In the genomic region with DNA sequence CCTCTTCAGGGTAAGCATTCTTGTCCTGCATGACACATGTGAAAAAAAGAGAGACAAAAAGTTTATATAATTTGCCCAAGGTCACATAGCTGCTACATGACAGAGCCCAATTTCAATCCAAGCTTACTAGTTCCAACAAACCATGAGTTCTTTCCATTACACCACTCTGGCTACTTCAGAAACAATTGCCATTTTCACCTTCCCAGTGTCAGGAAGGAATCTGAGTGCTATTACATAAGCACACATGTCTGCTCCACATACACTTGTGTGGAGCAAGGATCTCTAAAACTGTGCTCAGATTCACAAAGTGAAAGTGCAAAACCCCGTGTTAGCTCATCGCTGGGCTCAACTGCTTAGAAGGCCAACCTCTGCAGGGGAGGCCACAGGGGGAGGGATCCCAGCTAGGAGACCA, we compare ENCODE assay signal across 11 cellular contexts.
DNase-seq lines count a peak whose midpoint lies in the region; ATAC-seq, FAIRE-seq and TF ChIP-seq lines count a peak whose summit lies in the region.
"Had no signal": no experiment of that assay in that cellular context is flagged by ENCODE, and none has a peak within 500 bp of the region (broad histone marks: within the 10 kb centered on the region; RNA-seq: fewer than 3 reads in every experiment).

No MANE protein-coding gene starts in this region.

- TF ChIP-seq CTCF in AG04450 (IDR thresholded peaks at IDR 0.05; ENCODE audit: low read depth, low read length) (no peak), KMS-11 (conservative IDR thresholded peaks at IDR 0.05; ENCODE audit: low read depth, low read length) (no peak), esophagus squamous epithelium (IDR thresholded peaks at IDR 0.05) (no peak), pancreas (IDR thresholded peaks at IDR 0.05) (no peak)

- peak in 3 of 4 donors; percentile 22 to 39 (median 24) for ATAC-seq in pancreas
- no peak for ATAC-seq in GM21423 (IDR thresholded peaks at IDR 0.05; ENCODE audit: unreplicated experiment)

- no peaks in the 10 kb centered on the region for H3K4me1 ChIP-seq in KMS-11 (ENCODE audit: low read depth, poor library complexity, severe bottlenecking)
- H3K4me1 ChIP-seq in esophagus squamous epithelium = peaks cover 0 to 18% (median 4%) of the 10 kb centered on the region in 3 donors
- H3K4me1 ChIP-seq in pancreas = no peaks in the 10 kb centered on the region
- H3K4me1 ChIP-seq: BLaER1 had no signal

- no peaks in the 10 kb centered on the region for H3K9me3 ChIP-seq in AG04450 (ENCODE audit: control insufficient read depth, insufficient read depth, low read length)
- no peaks in the 10 kb centered on the region for H3K9me3 ChIP-seq in esophagus squamous epithelium
- H3K9me3 ChIP-seq in pancreas = no peaks in the 10 kb centered on the region
- H3K9me3 ChIP-seq: BLaER1 had no signal

- POLR2A ChIA-PET in AG04450 (lab: Yijun Ruan, JAX) = interaction anchor here (0.6 to 1.0 kb wide), 3 partner anchors 9 to 34 kb away, joined by 3 to 5 read pairs (median 4); no protein-coding TSS in a partner anchor

- no peak overlapping the region for H3K9ac ChIP-seq in KMS-11
- H3K9ac ChIP-seq: BLaER1 had no signal

- no peak overlapping the region for H3K27ac ChIP-seq in AG04450 (ENCODE audit: low read depth, low read length)
- no peak overlapping the region for H3K27ac ChIP-seq in KMS-11
- peak overlapping the region in 3 of 4 donors; percentile 54 to 70 (median 66) for H3K27ac ChIP-seq in esophagus squamous epithelium
- H3K27ac ChIP-seq in pancreas = no peak overlapping the region
- H3K27ac ChIP-seq: BLaER1 had no signal

- peak overlapping the region; percentile 60 for H2AFZ ChIP-seq in KMS-11 (ENCODE audit: low read depth)

- peak overlapping the region; percentile 38 for H3K4me2 ChIP-seq in KMS-11
- H3K4me2 ChIP-seq: BLaER1 had no signal

- FAIRE-seq in pancreas (lab: Jason Lieb, UNC) (no peak), GM12892 (lab: Jason Lieb, UNC) (no peak)
- FAIRE-seq: H1 had no signal

- intact Hi-C loops in esophagus squamous epithelium (cut with DNase I) = no loop called here
- intact Hi-C loops in pancreas (cut with DNase I) = no loop called here

- H3K36me3 ChIP-seq in KMS-11 (ENCODE audit: insufficient read depth) (no peaks in the 10 kb centered on the region), esophagus squamous epithelium (no peaks in the 10 kb centered on the region), pancreas (no peaks in the 10 kb centered on the region)
- H3K36me3 ChIP-seq: BLaER1 had no signal

- H3K79me2 ChIP-seq in KMS-11 (ENCODE audit: insufficient read depth, low read depth) = no peaks in the 10 kb centered on the region

- H4K20me1 ChIP-seq in KMS-11 (ENCODE audit: insufficient read depth) = no peaks in the 10 kb centered on the region
- H4K20me1 ChIP-seq: BLaER1 had no signal

- TF ChIP-seq POLR2A in esophagus squamous epithelium (IDR thresholded peaks at IDR 0.05) = no peak
- no peak for TF ChIP-seq POLR2A in GM12892 (IDR thresholded peaks at IDR 0.05; ENCODE audit: low read depth, low read length)

- H3K27me3 ChIP-seq in AG04450 (ENCODE audit: control insufficient read depth, insufficient read depth, low read length) = no peaks in the 10 kb centered on the region
- H3K27me3 ChIP-seq in KMS-11 (ENCODE audit: insufficient read depth, low read depth) = no peaks in the 10 kb centered on the region
- no peaks in the 10 kb centered on the region for H3K27me3 ChIP-seq in esophagus squamous epithelium
- H3K27me3 ChIP-seq in pancreas = no peaks in the 10 kb centered on the region
- H3K27me3 ChIP-seq: BLaER1 had no signal

- no peak for DNase-seq in AG04450 (ENCODE audit: low read depth, low spot score)
- DNase-seq in esophagus squamous epithelium (lab: John Stamatoyannopoulos, UW) = no peak
- no peak for DNase-seq in pancreas
- DNase-seq in GM12892 (ENCODE audit: insufficient read length) = no peak
- DNase-seq in NCI-H2171 treated with DMSO at 0.1 percent for 48 hours (lab: John Stamatoyannopoulos, UW) = no peak
- no peak for DNase-seq in CD1c-positive myeloid dendritic cell (ENCODE audit: extremely low spot score)
- DNase-seq: activated effector memory CD4-positive, alpha-beta T cell treated with anti-CD3 and anti-CD28 coated beads, Interleukin-2, amount 50 U/mL, for 16 hours had no signal

- CTCF ChIA-PET in AG04450 (lab: Charles Lee) = no interaction called here

- 50 to 52% methylated on average over 2 of the region's 2 CpGs for WGBS in esophagus squamous epithelium, 2 donors
- 61% methylated on average over 2 of the region's 2 CpGs for WGBS in pancreas, 2 donors

- H3K4me3 ChIP-seq in AG04450 (ENCODE audit: low read depth, low read length) = peak overlapping the region; percentile 41
- H3K4me3 ChIP-seq in KMS-11 (IDR thresholded peaks at IDR 0.05; ENCODE audit: insufficient read depth, low read depth, low read length) = no peak overlapping the region
- H3K4me3 ChIP-seq in esophagus squamous epithelium = no peak overlapping the region
- H3K4me3 ChIP-seq in pancreas = no peak overlapping the region
- H3K4me3 ChIP-seq: BLaER1 had no signal

Comparison
In these comparisons a context has a peak if more than half of its experiments do, and no peak if none do; other contexts are left out.
1. H3K27ac ChIP-seq: peak in esophagus squamous epithelium (3 of 4); none in AG04450 (single experiment), KMS-11 (single experiment) and pancreas (0 of 4).